22 cellular contexts compared by ENCODE assay signal in the genomic region with DNA sequence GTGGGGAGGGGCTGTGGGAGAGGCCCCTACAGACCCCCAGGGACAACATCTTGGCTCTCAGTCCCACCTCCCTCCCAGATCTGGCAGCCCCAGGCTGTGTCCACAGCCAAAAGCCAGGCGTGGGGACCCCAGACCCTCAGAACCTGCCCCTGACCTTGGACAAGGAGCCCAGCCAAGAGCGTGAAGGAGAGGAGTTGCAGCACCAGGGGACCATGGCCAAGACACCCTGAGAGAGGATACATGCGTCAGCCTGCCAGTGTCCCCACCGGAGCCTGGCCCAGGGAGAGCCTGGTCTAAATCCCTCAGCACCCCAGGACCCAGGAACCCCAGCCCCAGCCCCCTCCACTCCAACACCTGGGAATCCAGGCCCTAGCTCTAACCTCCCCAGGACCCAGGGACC. TPM values are rescaled to one million over a fixed set of nuclear protein-coding genes. Genes with fewer than 3 reads are reported as not detected.
DNase-seq lines count a peak whose midpoint lies in the region; ATAC-seq and TF ChIP-seq lines count a peak whose summit lies in the region.
"Not testable (repeated sequence)": the region's sequence is repeated elsewhere in the genome, so short reads cannot be mapped to it uniquely, and the experiment has no call there.
"Had no signal": no experiment of that assay in that cellular context is flagged by ENCODE, and none has a peak within 500 bp of the region (broad histone marks: within the 10 kb centered on the region; RNA-seq: fewer than 3 reads in every experiment).

No MANE protein-coding gene starts in this region.

- H3K36me3 ChIP-seq in sigmoid colon, spleen: not testable (repeated sequence)

- H3K4me3 ChIP-seq in sigmoid colon = peak overlapping the region in 1 of 4 donors; percentile 12
- not testable (repeated sequence) for H3K4me3 ChIP-seq in spleen

- not testable (repeated sequence) for H3K9me3 Mint-ChIP-seq in activated B cell treated with CpG ODN at 0.5 μM for 24 hours; dendritic cell treated with granulocyte-macrophage colony-stimulating factor and Interleukin-4, amounts not matched to agents 40 ng/mL and 50 ng/mL, for 4 days
- H3K9me3 Mint-ChIP-seq in activated T-cell treated with anti-CD3 and anti-CD28 coated beads, Interleukin-2, amount 50 U/mL, for 24 hours = peaks cover 11% of the 10 kb centered on the region

- DNase-seq in activated B cell treated with CpG ODN at 0.5 μM for 24 hours (peak; percentile 11), islet precursor cell (peak; percentile 18), posterior vena cava (ENCODE audit: low spot score) (peak; percentile 62), sigmoid colon (peak; percentile 50), spleen (peak; percentile 39)
- DNase-seq in activated T-cell treated with anti-CD3 and anti-CD28 coated beads, Interleukin-2, amount 50 U/mL, for 24 hours = peak; percentile 22

- POLR2A ChIA-PET in activated B cell treated with CpG ODN at 0.5 μM for 24 hours (lab: Charles Lee) = interaction anchor here (0.5 to 0.7 kb wide), 2 partner anchors 14 to 337 kb away, joined by 4 to 6 read pairs; no protein-coding TSS in a partner anchor

- peaks cover 74% of the 10 kb centered on the region for H3K4me1 Mint-ChIP-seq in activated B cell treated with CpG ODN at 0.5 μM for 24 hours
- peaks cover 27% of the 10 kb centered on the region for H3K4me1 Mint-ChIP-seq in activated T-cell treated with anti-CD3 and anti-CD28 coated beads, Interleukin-2, amount 50 U/mL, for 24 hours (ENCODE audit: low read depth)
- peaks cover 80% of the 10 kb centered on the region for H3K4me1 Mint-ChIP-seq in dendritic cell treated with granulocyte-macrophage colony-stimulating factor and Interleukin-4, amounts not matched to agents 40 ng/mL and 50 ng/mL, for 4 days (ENCODE audit: low read depth)

- intact Hi-C loops in activated B cell treated with CpG ODN at 0.5 μM for 24 hours (cut with micrococcal nuclease); posterior vena cava (cut with DNase I); sigmoid colon (cut with DNase I); spleen (cut with DNase I; ENCODE audit: low total_unique reads): not testable (repeated sequence)
- intact Hi-C loops in dendritic cell treated with granulocyte-macrophage colony-stimulating factor and Interleukin-4, amounts not matched to agents 40 ng/mL and 50 ng/mL, for 4 days (cut with micrococcal nuclease) = loop anchor here (5.0 kb wide), 1 partner anchor 36 kb away; no protein-coding TSS in a partner anchor

- not testable (repeated sequence) for H3K27me3 Mint-ChIP-seq in activated B cell treated with CpG ODN at 0.5 μM for 24 hours; dendritic cell treated with granulocyte-macrophage colony-stimulating factor and Interleukin-4, amounts not matched to agents 40 ng/mL and 50 ng/mL, for 4 days
- H3K27me3 Mint-ChIP-seq in activated T-cell treated with anti-CD3 and anti-CD28 coated beads, Interleukin-2, amount 50 U/mL, for 24 hours = peaks cover 54% of the 10 kb centered on the region

- CTCF ChIA-PET in activated B cell treated with CpG ODN at 0.5 μM for 24 hours (lab: Charles Lee) = not testable (repeated sequence)

- not testable (repeated sequence) for TF ChIP-seq POLR2A in sigmoid colon (IDR thresholded peaks at IDR 0.05); spleen (IDR thresholded peaks at IDR 0.05)

- not testable (repeated sequence) for H3K36me3 Mint-ChIP-seq in activated B cell treated with CpG ODN at 0.5 μM for 24 hours (ENCODE audit: low read depth); activated T-cell treated with anti-CD3 and anti-CD28 coated beads, Interleukin-2, amount 50 U/mL, for 24 hours (ENCODE audit: low read depth)
- peaks cover 61% of the 10 kb centered on the region for H3K36me3 Mint-ChIP-seq in dendritic cell treated with granulocyte-macrophage colony-stimulating factor and Interleukin-4, amounts not matched to agents 40 ng/mL and 50 ng/mL, for 4 days (ENCODE audit: low read depth)

- H3K4me1 ChIP-seq in sigmoid colon = not testable (repeated sequence)
- peaks cover 0 to 41% (median 9%) of the 10 kb centered on the region in 6 donors for H3K4me1 ChIP-seq in spleen

- not testable (repeated sequence) for H3K27ac Mint-ChIP-seq in activated B cell treated with CpG ODN at 0.5 μM for 24 hours; activated T-cell treated with anti-CD3 and anti-CD28 coated beads, Interleukin-2, amount 50 U/mL, for 24 hours
- H3K27ac Mint-ChIP-seq in dendritic cell treated with granulocyte-macrophage colony-stimulating factor and Interleukin-4, amounts not matched to agents 40 ng/mL and 50 ng/mL, for 4 days = peak overlapping the region; percentile 96

- not testable (repeated sequence) for TF ChIP-seq CTCF in activated B cell treated with CpG ODN at 0.5 μM for 24 hours (IDR thresholded peaks at IDR 0.05); sigmoid colon (IDR thresholded peaks at IDR 0.05); spleen (IDR thresholded peaks at IDR 0.05 in 8 of 11, conservative IDR thresholded peaks at IDR 0.05 in 3 of 11)

- not testable (repeated sequence) for TF ChIP-seq EP300 in sigmoid colon (IDR thresholded peaks at IDR 0.05)

- H3K27me3 ChIP-seq in sigmoid colon (peaks cover 0 to 34% (median 6%) of the 10 kb centered on the region in 3 donors), spleen (replicated peaks in 1 of 7) (peaks cover 0 to 29% (median 0%) of the 10 kb centered on the region in 7 donors)

- not testable (repeated sequence) for ATAC-seq in activated B cell treated with CpG ODN at 0.5 μM for 24 hours (ENCODE audit: low read depth)

- not testable (repeated sequence) for H3K27ac ChIP-seq in sigmoid colon, spleen

- WGBS in sigmoid colon, 2 donors = 69 to 80% methylated on average over 4 of the region's 4 CpGs
- 52 to 92% (median 82%) methylated on average over 2 to 4 of the region's 4 CpGs for WGBS in spleen, 5 donors

- not testable (repeated sequence) for H3K9me3 ChIP-seq in sigmoid colon, spleen

- not testable (repeated sequence) for H3K4me3 Mint-ChIP-seq in activated B cell treated with CpG ODN at 0.5 μM for 24 hours; activated T-cell treated with anti-CD3 and anti-CD28 coated beads, Interleukin-2, amount 50 U/mL, for 24 hours
- peak overlapping the region; percentile 93 for H3K4me3 Mint-ChIP-seq in dendritic cell treated with granulocyte-macrophage colony-stimulating factor and Interleukin-4, amounts not matched to agents 40 ng/mL and 50 ng/mL, for 4 days

RNA-seq across cellular contexts. Expression of gene CD209, which starts 1.0 kb away (rescaled TPM):
- 0.11 and 0.24 TPM in 2 replicates for total RNA-seq in activated B cell treated with CpG ODN at 0.5 μM for 24 hours
- 10 to 100 TPM; 13.4 to 23.0 TPM for total RNA-seq in posterior vena cava
- total RNA-seq in sigmoid colon = 1 to 10 TPM; 1.4 to 6.4 (median 5.6) TPM
- 10 to 100 TPM in 1 of 3 donors, 1 to 10 TPM in 2; 2.9 to 12.3 (median 3.6) TPM for polyA plus RNA-seq in sigmoid colon
- total RNA-seq in spleen = 10 to 100 TPM in 2 of 7 donors, 1 to 10 TPM in 5; 1.1 to 22.2 (median 2.2) TPM
- polyA plus RNA-seq in spleen = under 1 TPM; 0.42 to 0.56 (median 0.46) TPM
- total RNA-seq: A172; A673; B cell; Caco-2; Calu3; CD4-positive, alpha-beta T cell; CD4-positive, CD25-positive, alpha-beta regulatory T cell; CD8-positive, alpha-beta T cell; Daoy had no signal
- polyA plus RNA-seq: A549; AG04450; BJ; CD4-positive, alpha-beta memory T cell; CD4-positive, CD25-positive, alpha-beta regulatory T cell; CD8-positive, alpha-beta memory T cell had no signal

RNA-seq across cellular contexts. Expression of gene CLEC4G, which starts 14.4 kb away (rescaled TPM):
- total RNA-seq in activated B cell treated with CpG ODN at 0.5 μM for 24 hours (0.55 and 0.78 TPM in 2 replicates), posterior vena cava (1 to 10 TPM; 2.2 to 6.6 TPM), sigmoid colon (1 to 10 TPM; 1.4 to 3.6 (median 3.1) TPM), spleen (1 to 10 TPM in 3 of 7 donors, under 1 TPM in 3, not detected in 1; 0.34 to 4.0 (median 0.88) TPM)
- polyA plus RNA-seq in sigmoid colon (under 1 TPM in 2 of 3 donors, not detected in 1; 0.45 to 0.46 TPM), spleen (1 to 10 TPM in 2 of 3 donors, under 1 TPM in 1; 0.50 to 1.3 (median 1.0) TPM)
- total RNA-seq: A172; A673; B cell; Caco-2; Calu3; CD4-positive, alpha-beta memory T cell; CD4-positive, alpha-beta T cell; CD4-positive, CD25-positive, alpha-beta regulatory T cell; CD8-positive, alpha-beta memory T cell; CD8-positive, alpha-beta T cell; Daoy had no signal
- polyA plus RNA-seq: A549; AG04450; BJ; CD4-positive, alpha-beta memory T cell; CD4-positive, CD25-positive, alpha-beta regulatory T cell; CD8-positive, alpha-beta memory T cell had no signal

RNA-seq across cellular contexts. Expression of gene CLEC4M, which starts 16.7 kb away (rescaled TPM):
- total RNA-seq in activated B cell treated with CpG ODN at 0.5 μM for 24 hours = 1.3 and 2.0 TPM in 2 replicates
- under 1 TPM in 1 of 2 donors, not detected in 1; 0.38 TPM for total RNA-seq in posterior vena cava
- total RNA-seq in sigmoid colon = 1 to 10 TPM in 1 of 4 donors, not detected in 3; 1.4 TPM
- polyA plus RNA-seq in sigmoid colon = under 1 TPM in 2 of 3 donors, not detected in 1; under 0.01 to 0.82 TPM
- total RNA-seq in spleen = 1 to 10 TPM in 1 of 7 donors, under 1 TPM in 1, not detected in 5; 0.89 to 3.3 TPM
- polyA plus RNA-seq in spleen = under 1 TPM in 2 of 3 donors, not detected in 1; 0.12 to 0.26 TPM
- total RNA-seq: A673; Caco-2; Calu3; CD4-positive, alpha-beta memory T cell; CD4-positive, alpha-beta T cell; CD4-positive, CD25-positive, alpha-beta regulatory T cell; CD8-positive, alpha-beta memory T cell; CD8-positive, alpha-beta T cell; Daoy had no signal
- polyA plus RNA-seq: A549; AG04450; BJ; CD14-positive monocyte; CD4-positive, alpha-beta memory T cell; CD8-positive, alpha-beta memory T cell had no signal

RNA-seq across cellular contexts. Expression of gene FCER2, which starts 44.4 kb away (rescaled TPM):
- 191 and 193 TPM in 2 replicates for total RNA-seq in activated B cell treated with CpG ODN at 0.5 μM for 24 hours
- total RNA-seq in posterior vena cava = under 1 TPM; 0.23 to 0.71 TPM
- total RNA-seq in sigmoid colon = 1 to 10 TPM in 1 of 4 donors, under 1 TPM in 3; 0.27 to 2.5 (median 0.61) TPM
- 10 to 100 TPM in 1 of 3 donors, under 1 TPM in 1, not detected in 1; 0.46 to 14.7 TPM for polyA plus RNA-seq in sigmoid colon
- total RNA-seq in spleen = 100 to 1,000 TPM in 1 of 7 donors, 10 to 100 TPM in 6; 26.4 to 121 (median 47.0) TPM
- 100 to 1,000 TPM in 2 of 3 donors, 10 to 100 TPM in 1; 48.0 to 108 (median 105) TPM for polyA plus RNA-seq in spleen
- total RNA-seq: A172; A673; Caco-2; Calu3; CD4-positive, alpha-beta memory T cell; CD4-positive, alpha-beta T cell; CD4-positive, CD25-positive, alpha-beta regulatory T cell; Daoy had no signal
- polyA plus RNA-seq: A549; AG04450; BJ; CD8-positive, alpha-beta memory T cell had no signal

Comparison
In these comparisons a context has a peak if more than half of its experiments do, and no peak if none do; other contexts are left out.
1. DNase-seq: peak in every context shown above with its lines; median percentile 62 in posterior vena cava; 50 in sigmoid colon; 39 in spleen; 22 in activated T-cell treated with anti-CD3 and anti-CD28 coated beads, Interleukin-2, amount 50 U/mL, for 24 hours; 18 in islet precursor cell; 11 in activated B cell treated with CpG ODN at 0.5 μM for 24 hours.